ENCODE assay signal across 7 cellular contexts in the genomic region with DNA sequence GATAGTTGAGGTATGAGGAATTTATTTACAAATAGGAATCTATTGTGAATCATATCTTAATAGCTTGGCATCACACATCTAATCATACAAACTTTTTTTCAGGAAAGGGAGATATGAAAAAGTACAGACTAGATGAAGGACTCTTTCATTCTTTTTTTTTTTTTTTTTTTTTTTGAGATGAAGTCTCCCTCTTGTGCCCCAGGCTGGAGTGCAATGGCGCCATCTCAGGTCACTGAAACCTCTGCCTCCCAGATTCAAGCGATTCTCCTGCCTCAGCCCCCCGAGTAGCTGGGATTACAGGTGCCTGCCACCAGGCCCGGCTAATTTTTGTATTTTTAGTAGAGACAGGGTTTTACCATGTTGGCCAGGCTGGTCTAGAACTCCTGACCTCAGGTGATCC.
DNase-seq lines count a peak whose midpoint lies in the region; ATAC-seq, FAIRE-seq and TF ChIP-seq lines count a peak whose summit lies in the region.
"Not testable (repeated sequence)": the region's sequence is repeated elsewhere in the genome, so short reads cannot be mapped to it uniquely, and the experiment has no call there.

No MANE protein-coding gene starts in this region.

- H3K23me2 ChIP-seq in H1 (ENCODE audit: low read depth, low read length), result not testable (repeated sequence)

- not testable (repeated sequence) for H3K4ac ChIP-seq in H1 (replicated peaks; ENCODE audit: insufficient read length, low read depth, low read length); mesendoderm (ENCODE audit: low read depth, low read length)

- H3K9ac ChIP-seq in DND-41 (ENCODE audit: low read depth, low read length); H1 (replicated peaks in 1 of 4; ENCODE audit: extremely low read depth in 1 of 4, low read depth in 3 of 4, low read length in 3 of 4); mesendoderm (ENCODE audit: low read length): not testable (repeated sequence)

- not testable (repeated sequence) for H3K56ac ChIP-seq in H1 (replicated peaks; ENCODE audit: insufficient read length, low read depth, low read length); mesendoderm (ENCODE audit: low read length)

- not testable (repeated sequence) for H3K4me3 Mint-ChIP-seq in HFFc6, WTC11

- FAIRE-seq in H1 (lab: Jason Lieb, UNC), result not testable (repeated sequence)

- H4K20me1 ChIP-seq in DND-41 (ENCODE audit: insufficient read depth, low read length); H1 (replicated peaks in 1 of 2; ENCODE audit: control insufficient read depth in 1 of 2, insufficient read depth in 2 of 2, low read length in 2 of 2): not testable (repeated sequence)

- not testable (repeated sequence) for H3K4me1 Mint-ChIP-seq in HFFc6 (ENCODE audit: low read depth); WTC11

- not testable (repeated sequence) for TF ChIP-seq EP300 in H1 (IDR thresholded peaks at IDR 0.05; ENCODE audit: borderline replicate concordance in 1 of 2, low read depth in 2 of 2, low read length in 2 of 2)

- not testable (repeated sequence) for H3K9me3 Mint-ChIP-seq in HFFc6
- peaks cover 27% of the 10 kb centered on the region for H3K9me3 Mint-ChIP-seq in WTC11

- H3K36me3 ChIP-seq in DND-41 (ENCODE audit: insufficient read depth, low read length); H1 (ENCODE audit: control insufficient read depth in 2 of 4, insufficient read depth in 4 of 4, low read length in 3 of 4); mesendoderm (ENCODE audit: control insufficient read depth, insufficient read depth, low read length): not testable (repeated sequence)

- not testable (repeated sequence) for H3K23ac ChIP-seq in H1 (ENCODE audit: insufficient read length); mesendoderm (ENCODE audit: low read length)

- H3K18ac ChIP-seq in H1 (ENCODE audit: extremely low read depth, low read length); mesendoderm (ENCODE audit: low read length): not testable (repeated sequence)

- H3K27me3 ChIP-seq in DND-41 (ENCODE audit: insufficient read depth, low read length, poor library complexity); H1 (replicated peaks in 1 of 4; ENCODE audit: control insufficient read depth in 3 of 4, extremely low read depth in 1 of 4, insufficient read depth in 3 of 4, low read length in 3 of 4); mesendoderm (ENCODE audit: insufficient read depth, low read length, poor library complexity): not testable (repeated sequence)

- H2BK5ac ChIP-seq in H1 (ENCODE audit: low read depth, low read length); mesendoderm (ENCODE audit: low read length): not testable (repeated sequence)

- not testable (repeated sequence) for H3K4me3 ChIP-seq in DND-41 (ENCODE audit: low read depth in 1 of 2, low read length in 2 of 2); H1 (ENCODE audit: extremely low read depth in 1 of 4, insufficient read depth in 2 of 4, low read depth in 3 of 4, low read length in 4 of 4); mesendoderm (ENCODE audit: low read length)

- not testable (repeated sequence) for H2AFZ ChIP-seq in DND-41 (ENCODE audit: low read depth, low read length); H1 (ENCODE audit: low read length)

- not testable (repeated sequence) for H4K8ac ChIP-seq in H1 (ENCODE audit: extremely low read depth, insufficient read depth, low read length); mesendoderm (ENCODE audit: low read depth, low read length)

- CTCF ChIA-PET in WTC11 (lab: Charles Lee), result interaction anchor here (0.6 to 1.3 kb wide), 26 partner anchors 11 to 1175 kb away, joined by 3 to 9 read pairs (median 4); no protein-coding TSS in a partner anchor
- CTCF ChIA-PET in H1 (lab: Charles Lee; ENCODE audit: partially characterized antibody), result interaction anchor here (0.6 to 1.8 kb wide), 8 partner anchors 9 to 156 kb away, joined by 3 to 7 read pairs (median 3); no protein-coding TSS in a partner anchor

- not testable (repeated sequence) for H3K14ac ChIP-seq in H1 (ENCODE audit: insufficient read length)

- POLR2A ChIA-PET in WTC11 (lab: Charles Lee), result not testable (repeated sequence)
- POLR2A ChIA-PET in H1 (lab: Charles Lee; ENCODE audit: partially characterized antibody), result interaction anchor here (1.0 kb wide), 1 partner anchor 35 kb away, joined by 3 read pairs; no protein-coding TSS in a partner anchor

- TF ChIP-seq CTCF in DND-41 (IDR thresholded peaks at IDR 0.05; ENCODE audit: borderline replicate concordance, extremely low read depth, low read length, poor library complexity, severe bottlenecking), result peak; percentile 19
- TF ChIP-seq CTCF in HFFc6 (IDR thresholded peaks at IDR 0.05), result peak; percentile 23; the same call in 1 of the 2 replicates
- TF ChIP-seq CTCF in WTC11 (IDR thresholded peaks at IDR 0.05), result not testable (repeated sequence)
- peak in 2 of 3 experiments; percentile 8 to 16; a peak in 2 of 4 replicates for TF ChIP-seq CTCF in H1 (IDR thresholded peaks at IDR 0.05; ENCODE audit: control extremely low read depth in 1 of 3, insufficient read depth in 1 of 3, low read depth in 1 of 3, low read length in 3 of 3)

- not testable (repeated sequence) for H4K5ac ChIP-seq in H1 (ENCODE audit: insufficient read length, low read depth, low read length); mesendoderm (ENCODE audit: low read length)

- not testable (repeated sequence) for TF ChIP-seq POLR2A in H1 (IDR thresholded peaks at IDR 0.05; ENCODE audit: control extremely low read depth in 1 of 2, low read depth in 2 of 2, low read length in 2 of 2)

- not testable (repeated sequence) for H2BK15ac ChIP-seq in H1 (ENCODE audit: low read length); mesendoderm (replicated peaks; ENCODE audit: low read depth)

- not testable (repeated sequence) for H3K4me2 ChIP-seq in DND-41 (ENCODE audit: insufficient read depth, low read length); H1 (ENCODE audit: insufficient read depth in 1 of 2, low read depth in 2 of 2, low read length in 2 of 2); mesendoderm (ENCODE audit: low read length)

- not testable (repeated sequence) for H3K4me1 ChIP-seq in DND-41 (ENCODE audit: insufficient read depth, low read length); H1 (replicated peaks in 1 of 4; ENCODE audit: control insufficient read depth in 3 of 4, insufficient read depth in 4 of 4, low read length in 3 of 4); mesendoderm (ENCODE audit: control insufficient read depth, low read depth, low read length)

- H2BK120ac ChIP-seq in H1 (replicated peaks; ENCODE audit: low read depth, low read length); mesendoderm (ENCODE audit: low read depth, low read length): not testable (repeated sequence)

- not testable (repeated sequence) for H3K27ac ChIP-seq in DND-41 (ENCODE audit: low read length); H1 (ENCODE audit: low read depth, low read length); mesendoderm (ENCODE audit: low read depth, low read length)

- H3K27ac Mint-ChIP-seq in HFFc6, WTC11: not testable (repeated sequence)

- H3K9me3 ChIP-seq in DND-41 (ENCODE audit: insufficient read depth, low read length, severe bottlenecking); H1 (ENCODE audit: insufficient read depth in 2 of 2, low read depth in 1 of 2, low read length in 1 of 2): not testable (repeated sequence)

- not testable (repeated sequence) for H2BK20ac ChIP-seq in H1 (ENCODE audit: low read length)

- in situ Hi-C loops in ACHN (cut with HindIII; ENCODE audit: low pct_ligation_motif_present, low pct_unique_long_range_greater_than_20kb, low sequenced_read_pairs), result not testable (repeated sequence)

- not testable (repeated sequence) for H4K91ac ChIP-seq in H1 (replicated peaks; ENCODE audit: insufficient read length, low read length)

- H2AK5ac ChIP-seq in H1 (ENCODE audit: low read depth, low read length); mesendoderm (ENCODE audit: low read length): not testable (repeated sequence)

- WGBS in H1 (ENCODE audit: extremely low coverage in 1 of 2, insufficient coverage in 1 of 2, insufficient read length in 1 of 2, insufficient replicate concordance in 2 of 2, low coverage in 1 of 2, low lambda C conversion rate in 2 of 2, missing lambda C conversion rate in 1 of 2), 2 experiments, result 69% methylated on average over 4 of the region's 4 CpGs; no CpG with 5 or more reads in 1 of the 2 experiments
- no CpG with 5 or more reads among the region's 4 CpGs for WGBS in mesendoderm (ENCODE audit: extremely low coverage, insufficient coverage, low lambda C conversion rate)

- TF ChIP-seq RAD21 in H1 (IDR thresholded peaks at IDR 0.05 in 1 of 2, conservative IDR thresholded peaks at IDR 0.05 in 1 of 2; ENCODE audit: low read depth in 2 of 2, low read length in 2 of 2), result peak; percentile 43 to 46; a peak in 3 of 4 replicates

- not testable (repeated sequence) for H2BK12ac ChIP-seq in H1 (ENCODE audit: low read depth, low read length)

- H3K79me1 ChIP-seq in H1 (ENCODE audit: low read depth, low read length); mesendoderm (ENCODE audit: low read length): not testable (repeated sequence)

- not testable (repeated sequence) for H3K36me3 Mint-ChIP-seq in HFFc6 (ENCODE audit: low read depth)
- peaks cover 17% of the 10 kb centered on the region for H3K36me3 Mint-ChIP-seq in WTC11

- DNase-seq in ACHN, result peak; percentile 7
- DNase-seq in DND-41, result peak; percentile 23
- DNase-seq in HFFc6, result not testable (repeated sequence)
- peak; percentile 29 for DNase-seq in NCI-H82 (lab: John Stamatoyannopoulos, UW)
- DNase-seq in WTC11 (ENCODE audit: low spot score), result peak; percentile 58
- peak in 1 of 2 experiments; percentile 56 for DNase-seq in H1 (ENCODE audit: low read depth in 1 of 2, low spot score in 2 of 2)
- peak; percentile 57 for DNase-seq in mesendoderm

- not testable (repeated sequence) for H3K27me3 Mint-ChIP-seq in HFFc6 (ENCODE audit: insufficient read depth); WTC11 (ENCODE audit: low read depth)

- not testable (repeated sequence) for H3K79me2 ChIP-seq in DND-41 (ENCODE audit: insufficient read depth, low read length); H1 (ENCODE audit: control insufficient read depth in 1 of 2, insufficient read depth in 2 of 2, low read length in 2 of 2); mesendoderm (ENCODE audit: control insufficient read depth, insufficient read depth, low read length)

- not testable (repeated sequence) for ATAC-seq in DND-41 (ENCODE audit: insufficient read depth, low read depth); WTC11
